Comparison of ENCODE assay signal across 8 cellular contexts in the genomic region with DNA sequence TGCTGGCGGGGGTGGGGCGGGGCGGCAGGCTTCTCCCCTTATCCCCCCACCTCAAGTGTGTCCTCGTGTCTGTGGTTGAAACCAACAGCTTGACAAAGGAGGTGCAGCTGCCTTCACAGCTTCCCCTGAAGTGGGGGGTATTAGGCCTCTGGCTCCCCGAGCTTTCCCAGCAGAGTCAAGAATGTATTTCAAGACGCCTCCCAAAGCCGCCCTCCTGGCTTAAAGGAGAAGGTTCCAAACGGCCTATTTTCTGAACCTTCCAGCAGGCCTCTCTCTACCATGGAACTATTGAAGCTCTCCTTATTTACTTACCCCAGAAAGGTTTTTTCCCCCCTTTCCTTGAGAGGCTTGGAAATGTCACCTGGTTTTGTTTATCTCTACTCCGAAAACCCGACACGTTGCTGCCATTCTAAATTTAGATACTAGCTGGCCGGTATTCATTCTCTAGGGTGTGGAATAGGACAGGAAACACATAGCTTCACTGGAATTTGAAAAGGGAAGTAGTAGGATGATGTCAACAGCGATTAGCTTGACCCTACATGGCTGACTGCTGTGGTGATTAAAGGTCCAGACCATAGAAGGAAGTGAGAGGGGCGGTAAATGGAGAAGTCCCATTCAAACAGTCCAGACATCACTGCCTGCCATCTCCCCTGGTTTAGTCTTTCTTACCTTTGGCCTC. TPM values are rescaled to one million over a fixed set of nuclear protein-coding genes. Genes with fewer than 3 reads are reported as not detected.
DNase-seq lines count a peak whose midpoint lies in the region; ATAC-seq and TF ChIP-seq lines count a peak whose summit lies in the region.

No MANE protein-coding gene starts in this region.

- H3K36me3 ChIP-seq in duodenal mucosa (ENCODE audit: control insufficient read depth in 1 of 2, insufficient read depth in 2 of 2, low read length in 2 of 2) (no peaks in the 10 kb centered on the region), lower lobe of right lung (no peaks in the 10 kb centered on the region), tibial artery (no peaks in the 10 kb centered on the region)

- no peak for ATAC-seq in CD4-positive, alpha-beta T cell (ENCODE audit: poor library complexity)
- ATAC-seq in GM18907 (IDR thresholded peaks at IDR 0.05; ENCODE audit: unreplicated experiment) (peak; percentile 69), HG03442 (IDR thresholded peaks at IDR 0.05; ENCODE audit: unreplicated experiment) (peak; percentile 18), lower lobe of right lung (peak; percentile 71 to 79), GM21367 (IDR thresholded peaks at IDR 0.05; ENCODE audit: unreplicated experiment) (no peak)

- H3K4me3 Mint-ChIP-seq in CD4-positive, alpha-beta T cell, result peak overlapping the region; percentile 87

- peaks cover 14% of the 10 kb centered on the region for H3K36me3 Mint-ChIP-seq in CD4-positive, alpha-beta T cell (ENCODE audit: low read depth)

- H3K9me3 Mint-ChIP-seq in CD4-positive, alpha-beta T cell, result no peaks in the 10 kb centered on the region

- H3K27me3 ChIP-seq in CD4-positive, alpha-beta T cell (ENCODE audit: control insufficient read depth, insufficient read depth, low read length), result no peaks in the 10 kb centered on the region
- no peaks in the 10 kb centered on the region for H3K27me3 ChIP-seq in duodenal mucosa (ENCODE audit: control insufficient read depth in 1 of 2, insufficient read depth in 2 of 2, low read length in 2 of 2)
- H3K27me3 ChIP-seq in lower lobe of right lung (ENCODE audit: low read depth), result no peaks in the 10 kb centered on the region
- H3K27me3 ChIP-seq in tibial artery, result no peaks in the 10 kb centered on the region

- peak overlapping the region; percentile 82 for H3K27ac Mint-ChIP-seq in CD4-positive, alpha-beta T cell

- POLR2A ChIA-PET in CD4-positive, alpha-beta T cell (lab: Charles Lee), result interaction anchor here (0.6 to 3.8 kb wide), 28 partner anchors 9 to 1349 kb away, joined by 3 to 27 read pairs (median 4); a partner anchor contains a TSS

- DNase-seq in CD4-positive, alpha-beta T cell, result no peak
- DNase-seq in SIG-M5 (lab: John Stamatoyannopoulos, UW) (peak; percentile 16), lower lobe of right lung (no peak), tibial artery (peak in 1 of 2 donors; percentile 45)

- peak overlapping the region; percentile 75 for H3K27ac ChIP-seq in CD4-positive, alpha-beta T cell (ENCODE audit: low read depth, low read length)
- H3K27ac ChIP-seq in duodenal mucosa (ENCODE audit: low read depth, low read length) (peak overlapping the region; percentile 96), lower lobe of right lung (peak overlapping the region; percentile 98), tibial artery (peak overlapping the region; percentile 94 to 97)

- no peaks in the 10 kb centered on the region for H3K27me3 Mint-ChIP-seq in CD4-positive, alpha-beta T cell

- H3K9ac ChIP-seq in duodenal mucosa (ENCODE audit: low read depth in 1 of 2, low read length in 2 of 2), result peak overlapping the region; percentile 72 to 77

- no peaks in the 10 kb centered on the region for H3K9me3 ChIP-seq in CD4-positive, alpha-beta T cell (ENCODE audit: control insufficient read depth, low read length)
- H3K9me3 ChIP-seq in duodenal mucosa (ENCODE audit: control insufficient read depth in 1 of 2, low read length in 2 of 2) (no peaks in the 10 kb centered on the region), lower lobe of right lung (no peaks in the 10 kb centered on the region), tibial artery (no peaks in the 10 kb centered on the region)

- peaks cover 35% of the 10 kb centered on the region for H3K4me1 Mint-ChIP-seq in CD4-positive, alpha-beta T cell (ENCODE audit: low read depth)

- no peak for TF ChIP-seq CTCF in CD4-positive, alpha-beta T cell (IDR thresholded peaks at IDR 0.05)
- TF ChIP-seq CTCF in lower lobe of right lung (IDR thresholded peaks at IDR 0.05), result no peak
- TF ChIP-seq CTCF in tibial artery (IDR thresholded peaks at IDR 0.05), result no peak

- H3K4me3 ChIP-seq in duodenal mucosa (ENCODE audit: low read depth in 1 of 2, low read length in 2 of 2) (peak overlapping the region; percentile 64 to 65), lower lobe of right lung (peak overlapping the region; percentile 93), tibial artery (peak overlapping the region; percentile 78 to 85)

- intact Hi-C loops in CD4-positive, alpha-beta T cell (cut with DNase I, micrococcal nuclease), result loop anchor here (1.0 to 10.0 kb wide), 10 partner anchors 8 to 965 kb away; a partner anchor contains a TSS
- intact Hi-C loops in lower lobe of right lung (cut with DNase I), result no loop called here
- intact Hi-C loops in tibial artery (cut with DNase I; ENCODE audit: low total_unique reads), result no loop called here

- CTCF ChIA-PET in CD4-positive, alpha-beta T cell (lab: Charles Lee), result interaction anchor here (0.9 to 6.3 kb wide), 6 partner anchors 14 to 215 kb away, joined by 3 to 42 read pairs (median 4); a partner anchor contains a TSS

- H3K4me1 ChIP-seq in duodenal mucosa (ENCODE audit: control insufficient read depth in 1 of 2, insufficient read depth in 2 of 2, low read length in 2 of 2) (peaks cover 21 to 22% of the 10 kb centered on the region in 2 donors), lower lobe of right lung (peaks cover 30% of the 10 kb centered on the region), tibial artery (peaks cover 0 to 32% (median 15%) of the 10 kb centered on the region in 4 donors)

RNA-seq across cellular contexts. Expression of a gene that starts 0.7 kb away (rescaled TPM):
- 10 to 100 TPM; 73.3 to 77.3 TPM for total RNA-seq in CD4-positive, alpha-beta T cell
- 190 TPM for total RNA-seq in lower lobe of right lung

Comparison
In these comparisons a context has a peak if more than half of its experiments do, and no peak if none do; other contexts are left out.
1. ATAC-seq: peak in GM18907 (single experiment), HG03442 (single experiment) and lower lobe of right lung (2 of 2); none in CD4-positive, alpha-beta T cell (single experiment) and GM21367 (single experiment).
2. intact Hi-C loops: an anchor here in CD4-positive, alpha-beta T cell (1.0 to 10.0 kb wide); none called in lower lobe of right lung and tibial artery.
3. Peak in every context shown above with its lines, with median percentiles within 50 percentile points of each other: H3K27ac ChIP-seq and H3K4me3 ChIP-seq.